In the genomic region with DNA sequence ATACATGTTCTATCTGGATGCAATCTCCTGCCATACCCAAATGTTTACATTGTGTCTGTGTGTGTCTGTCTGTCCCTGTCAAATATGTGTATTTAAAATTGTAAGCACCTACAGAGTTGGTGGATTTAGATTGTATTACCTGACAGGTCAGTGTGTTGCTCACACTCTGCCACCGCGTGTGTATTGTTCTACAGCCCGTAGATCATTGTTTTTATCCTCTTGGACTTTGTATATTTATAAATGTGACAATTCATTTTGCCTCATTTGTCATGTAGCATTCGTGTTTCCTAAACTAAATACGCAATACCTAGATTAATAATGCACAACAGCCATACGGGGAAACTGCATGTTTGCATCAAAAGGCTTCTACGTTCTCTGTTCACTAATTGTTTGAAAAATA, we compare ENCODE assay signal across 8 cellular contexts. TPM values are rescaled to one million over a fixed set of nuclear protein-coding genes. Genes with fewer than 3 reads are reported as not detected.
DNase-seq lines count a peak whose midpoint lies in the region; ATAC-seq, FAIRE-seq and TF ChIP-seq lines count a peak whose summit lies in the region.

No MANE protein-coding gene starts in this region.

- 10% methylated on average over 7 of the region's 7 CpGs for WGBS in K562 (ENCODE audit: insufficient coverage, low coverage, missing lambda C conversion rate)
- 25% methylated on average over 2 of the region's 7 CpGs for WGBS in mesenchymal stem cell

- ATAC-seq in K562: no peak

- no peaks in the 10 kb centered on the region for H4K20me1 ChIP-seq in K562 (replicated peaks; ENCODE audit: control insufficient read depth, insufficient read depth, low read length)

- H2BK12ac ChIP-seq in mesenchymal stem cell (ENCODE audit: low read length in 2 of 2): no peak overlapping the region

- no peaks in the 10 kb centered on the region for H3K9me1 ChIP-seq in K562 (ENCODE audit: control insufficient read depth, insufficient read depth, low read length)

- no peak overlapping the region for H2AK5ac ChIP-seq in mesenchymal stem cell (ENCODE audit: low read length, severe bottlenecking)

- H3K9me3 ChIP-seq in right atrium auricular region: no peaks in the 10 kb centered on the region
- no peaks in the 10 kb centered on the region for H3K9me3 ChIP-seq in K562 (replicated peaks; ENCODE audit: control insufficient read depth, insufficient read depth, low read depth, low read length)
- H3K9me3 ChIP-seq in mesenchymal stem cell (ENCODE audit: control insufficient read depth, low read length): no peaks in the 10 kb centered on the region

- H4K8ac ChIP-seq in mesenchymal stem cell (ENCODE audit: low read length): no peak overlapping the region

- H3K23ac ChIP-seq in mesenchymal stem cell (ENCODE audit: low read length in 2 of 2): no peak overlapping the region

- H3K27ac ChIP-seq in right atrium auricular region: peak overlapping the region; percentile 87 to 90
- peak overlapping the region; percentile 43 for H3K27ac ChIP-seq in K562 (ENCODE audit: extremely low read depth, low read depth, low read length)
- H3K27ac ChIP-seq in mesenchymal stem cell (ENCODE audit: low read length, poor library complexity, severe bottlenecking): no peak overlapping the region

- H3K4me2 ChIP-seq in K562 (ENCODE audit: insufficient read depth, low read length): peak overlapping the region; percentile 92
- peak overlapping the region; percentile 1 for H3K4me2 ChIP-seq in mesenchymal stem cell (ENCODE audit: low read length, poor library complexity, severe bottlenecking)

- POLR2A ChIA-PET in K562 (lab: Yijun Ruan, JAX): interaction anchor here (1.4 kb wide), 1 partner anchor 12 kb away, joined by 9 read pairs; no protein-coding TSS in a partner anchor

- H3K9ac ChIP-seq in K562 (ENCODE audit: insufficient read depth in 1 of 2, low read depth in 2 of 2, low read length in 2 of 2) (peak overlapping the region in 1 of 2 experiments; percentile 73; a peak in 2 of 4 replicates), mesenchymal stem cell (ENCODE audit: low read length) (peak overlapping the region; percentile 94)

- H3K4me3 ChIP-seq in right atrium auricular region (peak overlapping the region; percentile 66 to 68), K562 (peak overlapping the region; percentile 54), mesenchymal stem cell (ENCODE audit: insufficient read depth in 1 of 2, low read depth in 1 of 2, low read length in 2 of 2) (peak overlapping the region in 1 of 2 experiments; percentile 89)

- no peak overlapping the region for H3K18ac ChIP-seq in mesenchymal stem cell (ENCODE audit: low read depth in 1 of 2, low read length in 2 of 2)

- H2BK120ac ChIP-seq in mesenchymal stem cell (ENCODE audit: low read depth, low read length): no peak overlapping the region

- no peak for TF ChIP-seq EP300 in K562 (IDR thresholded peaks at IDR 0.05; ENCODE audit: low read length)

- in situ Hi-C loops in K562 (cut with MboI): no loop called here
- in situ Hi-C loops in GM13977 (cut with MboI; ENCODE audit: low pct_unique_long_range_greater_than_20kb, low sequenced_read_pairs, unreplicated experiment): no loop called here

- peak overlapping the region; percentile 99 for H2AFZ ChIP-seq in K562 (ENCODE audit: low read depth, low read length)
- H2AFZ ChIP-seq in mesenchymal stem cell (ENCODE audit: low read depth, low read length): no peak overlapping the region

- DNase-seq in right atrium auricular region (ENCODE audit: low spot score): no peak
- DNase-seq in cardiac septum (ENCODE audit: low spot score): no peak
- no peak for DNase-seq in K562 (ENCODE audit: extremely low read depth in 1 of 4, low spot score in 3 of 4)
- DNase-seq in mesenchymal stem cell: no peak
- no peak for DNase-seq in NCI-H526 treated with DMSO at 0.1 percent for 48 hours (lab: John Stamatoyannopoulos, UW)
- DNase-seq in NAMALWA (ENCODE audit: low spot score): no peak
- no peak for DNase-seq in A172 (ENCODE audit: low spot score)
- DNase-seq in GM13977 (ENCODE audit: low spot score): no peak

- no peak overlapping the region for H2BK5ac ChIP-seq in mesenchymal stem cell (ENCODE audit: low read depth, low read length, poor library complexity, severe bottlenecking)

- no peak overlapping the region for H4K91ac ChIP-seq in mesenchymal stem cell (ENCODE audit: low read length)

- TSS peak; percentile 74 for BruUV-seq in K562 (replicated peaks; lab: Mats Ljungman, UMichigan)

- H3K79me1 ChIP-seq in mesenchymal stem cell (replicated peaks; ENCODE audit: low read length, poor library complexity, severe bottlenecking): peaks cover 6% of the 10 kb centered on the region

- no peak overlapping the region for H2BK15ac ChIP-seq in mesenchymal stem cell (ENCODE audit: low read depth, poor library complexity, severe bottlenecking)

- no peaks in the 10 kb centered on the region; the same call in 2 of the 3 replicates for H3K79me2 ChIP-seq in K562 (ENCODE audit: control insufficient read depth, insufficient read depth, low read length)

- TF ChIP-seq CTCF in right atrium auricular region (IDR thresholded peaks at IDR 0.05) (no peak), K562 (IDR thresholded peaks at IDR 0.05 in 2 of 3, conservative IDR thresholded peaks at IDR 0.05 in 1 of 3; ENCODE audit: insufficient read depth in 2 of 3, low read depth in 1 of 3, low read length in 3 of 3) (no peak), GM13977 (IDR thresholded peaks at IDR 0.05; ENCODE audit: extremely low read depth, insufficient read depth, missing control alignments) (no peak)

- H3K36me3 ChIP-seq in right atrium auricular region: no peaks in the 10 kb centered on the region
- no peaks in the 10 kb centered on the region for H3K36me3 ChIP-seq in K562 (ENCODE audit: control insufficient read depth, insufficient read depth, low read length)
- peaks cover 0 to 2% of the 10 kb centered on the region in 2 experiments for H3K36me3 ChIP-seq in mesenchymal stem cell (ENCODE audit: control insufficient read depth in 1 of 2, insufficient read depth in 2 of 2, low read depth in 1 of 2, low read length in 2 of 2)

- peaks cover 0 to 8% of the 10 kb centered on the region in 2 donors for H3K4me1 ChIP-seq in right atrium auricular region
- H3K4me1 ChIP-seq in K562 (replicated peaks in 1 of 2; ENCODE audit: control insufficient read depth in 2 of 2, insufficient read depth in 2 of 2, low read length in 2 of 2): peaks cover 0 to 5% of the 10 kb centered on the region in 2 experiments; a peak in 2 of 5 replicates
- H3K4me1 ChIP-seq in mesenchymal stem cell (ENCODE audit: control insufficient read depth, insufficient read depth, low read depth, low read length): peaks cover 5% of the 10 kb centered on the region

- no peak overlapping the region for H3K4ac ChIP-seq in mesenchymal stem cell (ENCODE audit: low read depth in 1 of 2, low read length in 2 of 2)

- H3K27me3 ChIP-seq in right atrium auricular region: no peaks in the 10 kb centered on the region
- no peaks in the 10 kb centered on the region for H3K27me3 ChIP-seq in K562 (ENCODE audit: control insufficient read depth in 2 of 2, insufficient read depth in 2 of 2, low read length in 2 of 2)
- H3K27me3 ChIP-seq in mesenchymal stem cell (ENCODE audit: control insufficient read depth in 1 of 2, insufficient read depth in 1 of 2, low read length in 2 of 2): no peaks in the 10 kb centered on the region

- H3K14ac ChIP-seq in mesenchymal stem cell (ENCODE audit: low read length in 2 of 2): no peak overlapping the region

- TF ChIP-seq POLR2A in K562 (conservative IDR thresholded peaks at IDR 0.05): no peak

- no peak for FAIRE-seq in K562 (lab: Jason Lieb, UNC)

- TF ChIP-seq RAD21 in K562 (CRISPR knock-in tag; conservative IDR thresholded peaks at IDR 0.05 in 1 of 2, IDR thresholded peaks at IDR 0.05 in 1 of 2): no peak

- CTCF ChIA-PET in K562 (lab: Yijun Ruan, JAX; ENCODE audit: low intra/inter-chr PET ratio): interaction anchor here (0.6 kb wide), 1 partner anchor 163 kb away, joined by 3 read pairs; no protein-coding TSS in a partner anchor

- intact Hi-C loops in cardiac septum (cut with DNase I) (loop anchor here (2.0 to 5.0 kb wide), 2 partner anchors 45 to 161 kb away; partner anchors contain the start of gene TLCD4), K562 (cut with micrococcal nuclease) (loop anchor here (1.0 to 2.0 kb wide), 2 partner anchors 45 to 162 kb away; partner anchors contain the start of genes RWDD3 and TLCD4)

RNA-seq across cellular contexts. Expression of gene ALG14, which starts 0.6 kb away (rescaled TPM):
- total RNA-seq in right atrium auricular region: under 1 TPM; 0.74 to 0.79 TPM
- total RNA-seq in cardiac septum: 4.7 TPM
- 1.6 and 2.1 TPM in 2 replicates for total RNA-seq in K562 (2011; cell fraction: chromatin; rRNA removed; ENCODE audit: low replicate concordance)
- total RNA-seq in K562 (2011; cell fraction: nucleolus; rRNA removed): 1.2 and 3.7 TPM in 2 replicates
- total RNA-seq in K562 (2011; cell fraction: nucleoplasm; rRNA removed): 3.2 and 4.2 TPM in 2 replicates
- total RNA-seq in K562 (2014; rRNA removed): 1.8 and 2.8 TPM in 2 replicates
- total RNA-seq in K562 (2014; rRNA removed; fragmentation: Illumina TruSeq; extraction: Trizol): 3.9 and 6.8 TPM in 2 replicates
- 2.6 and 3.3 TPM in 2 replicates for total RNA-seq in K562 (2015; rRNA removed; fragmentation: Illumina TruSeq; extraction: Trizol)
- 6.1 and 8.6 TPM in 2 replicates for total RNA-seq in K562 (2021)
- polyA plus RNA-seq in K562 (2011; rRNA removed): 2.8 and 2.9 TPM in 2 replicates
- polyA plus RNA-seq in K562 (2011; cell fraction: cytosol; rRNA removed): 1.3 and 2.0 TPM in 2 replicates
- polyA plus RNA-seq in K562 (2011; cell fraction: nucleus; rRNA removed): 0.94 and 1.3 TPM in 2 replicates
- polyA plus RNA-seq in K562 (2012): 3.3 and 4.6 TPM in 2 replicates
- polyA plus RNA-seq in K562 (2014; fragmentation: Illumina TruSeq; extraction: Trizol): 4.7 and 4.9 TPM in 2 replicates
- polyA plus RNA-seq in K562 (2014; fragmentation: Nextera tagmentation; extraction: Ambion mirVana): 10 to 100 TPM; 14.9 to 16.2 TPM
- 2.2 and 2.8 TPM in 2 replicates for polyA plus RNA-seq in K562 (2014; rRNA removed)
- 1.6 and 2.0 TPM in 2 replicates for polyA minus RNA-seq in K562 (2011; rRNA and poly(A)+ RNA removed)
- 1.4 and 12.8 TPM in 2 replicates for polyA minus RNA-seq in K562 (2011; cell fraction: cytosol; rRNA and poly(A)+ RNA removed)
- polyA minus RNA-seq in K562 (2011; cell fraction: nucleus; rRNA and poly(A)+ RNA removed): 1.5 and 4.4 TPM in 2 replicates
- 7.6 TPM for polyA plus RNA-seq in mesenchymal stem cell (2013, experiment 1 of 2)
- 6.4 TPM for polyA plus RNA-seq in mesenchymal stem cell (2013, experiment 2 of 2)
- total RNA-seq in A172 (2014; rRNA removed; shearing (Covaris generic)): 3.3 and 4.8 TPM in 2 replicates

RNA-seq across cellular contexts. Expression of gene TLCD4, which starts 45.0 kb away (rescaled TPM):
- total RNA-seq in right atrium auricular region: 10 to 100 TPM; 33.6 to 42.3 TPM
- total RNA-seq in cardiac septum: 91.6 TPM
- 10.7 and 22.5 TPM in 2 replicates for total RNA-seq in K562 (2011; cell fraction: chromatin; rRNA removed; ENCODE audit: low replicate concordance)
- total RNA-seq in K562 (2011; cell fraction: nucleolus; rRNA removed): 7.2 and 9.1 TPM in 2 replicates
- total RNA-seq in K562 (2011; cell fraction: nucleoplasm; rRNA removed): 20.7 and 39.0 TPM in 2 replicates
- total RNA-seq in K562 (2014; rRNA removed): 7.6 and 10.3 TPM in 2 replicates
- 19.8 and 23.6 TPM in 2 replicates for total RNA-seq in K562 (2014; rRNA removed; fragmentation: Illumina TruSeq; extraction: Trizol)
- total RNA-seq in K562 (2015; rRNA removed; fragmentation: Illumina TruSeq; extraction: Trizol): 6.8 and 7.5 TPM in 2 replicates
- total RNA-seq in K562 (2021): 13.9 and 16.5 TPM in 2 replicates
- 9.6 and 16.6 TPM in 2 replicates for polyA plus RNA-seq in K562 (2011; rRNA removed)
- polyA plus RNA-seq in K562 (2011; cell fraction: cytosol; rRNA removed): 2.2 and 4.5 TPM in 2 replicates
- 2.3 and 2.7 TPM in 2 replicates for polyA plus RNA-seq in K562 (2011; cell fraction: nucleus; rRNA removed)
- 5.0 and 5.7 TPM in 2 replicates for polyA plus RNA-seq in K562 (2012)
- polyA plus RNA-seq in K562 (2014; fragmentation: Illumina TruSeq; extraction: Trizol): 8.4 and 10.9 TPM in 2 replicates
- polyA plus RNA-seq in K562 (2014; fragmentation: Nextera tagmentation; extraction: Ambion mirVana): 1 to 10 TPM; 3.5 to 5.0 TPM
- polyA plus RNA-seq in K562 (2014; rRNA removed): 6.5 and 6.6 TPM in 2 replicates
- polyA minus RNA-seq in K562 (2011; rRNA and poly(A)+ RNA removed): 26.5 and 41.8 TPM in 2 replicates
- polyA minus RNA-seq in K562 (2011; cell fraction: cytosol; rRNA and poly(A)+ RNA removed): 8.3 and 10.7 TPM in 2 replicates
- 3.1 and 4.1 TPM in 2 replicates for polyA minus RNA-seq in K562 (2011; cell fraction: nucleus; rRNA and poly(A)+ RNA removed)
- 2.4 TPM for polyA plus RNA-seq in mesenchymal stem cell (2013, experiment 1 of 2)
- 2.8 TPM for polyA plus RNA-seq in mesenchymal stem cell (2013, experiment 2 of 2)
- 14.4 and 15.8 TPM in 2 replicates for total RNA-seq in A172 (2014; rRNA removed; shearing (Covaris generic))
